ENCODE assay signal across 8 cellular contexts in genomic region chr17:7219434-7219811, GRCh38. TPM values are rescaled to one million over a fixed set of nuclear protein-coding genes. Genes with fewer than 3 reads are reported as not detected.
DNase-seq lines count a peak whose midpoint lies in the region; ATAC-seq and TF ChIP-seq lines count a peak whose summit lies in the region.

No MANE protein-coding gene starts in this region.

- peak overlapping the region; percentile 67 for H4K8ac ChIP-seq in mesenchymal stem cell (ENCODE audit: low read length)

- peak overlapping the region; percentile 67 for H2AFZ ChIP-seq in mesenchymal stem cell (ENCODE audit: low read depth, low read length)

- no peaks in the 10 kb centered on the region for H3K27me3 Mint-ChIP-seq in activated naive CD4-positive, alpha-beta T cell treated with anti-CD3 and anti-CD28 coated beads, Interleukin-2, amount 50 U/mL, for 24 hours

- no peak overlapping the region for H2BK15ac ChIP-seq in mesenchymal stem cell (ENCODE audit: low read depth, poor library complexity, severe bottlenecking)

- peak overlapping the region; percentile 36 to 77 for H3K4ac ChIP-seq in mesenchymal stem cell (ENCODE audit: low read depth in 1 of 2, low read length in 2 of 2)

- H3K36me3 ChIP-seq in brain microvascular endothelial cell (replicated peaks) (peaks cover 30% of the 10 kb centered on the region), mesenchymal stem cell (ENCODE audit: control insufficient read depth in 1 of 2, insufficient read depth in 2 of 2, low read depth in 1 of 2, low read length in 2 of 2) (peaks cover 34 to 37% of the 10 kb centered on the region in 2 experiments), upper lobe of right lung (peaks cover 31% of the 10 kb centered on the region)

- H3K9me3 ChIP-seq in mesenchymal stem cell (ENCODE audit: control insufficient read depth, low read length) (no peaks in the 10 kb centered on the region), upper lobe of right lung (no peaks in the 10 kb centered on the region)

- H3K4me2 ChIP-seq in mesenchymal stem cell (ENCODE audit: low read length, poor library complexity, severe bottlenecking) = peak overlapping the region; percentile 85

- H3K4me1 ChIP-seq in mesenchymal stem cell (ENCODE audit: control insufficient read depth, insufficient read depth, low read depth, low read length) (peaks cover 65% of the 10 kb centered on the region), upper lobe of right lung (peaks cover 59% of the 10 kb centered on the region)

- H4K91ac ChIP-seq in mesenchymal stem cell (ENCODE audit: low read length) = peak overlapping the region; percentile 0

- peak overlapping the region; percentile 23 to 72 for H3K18ac ChIP-seq in mesenchymal stem cell (ENCODE audit: low read depth in 1 of 2, low read length in 2 of 2)

- peak overlapping the region; percentile 4 for H2BK120ac ChIP-seq in mesenchymal stem cell (ENCODE audit: low read depth, low read length)

- H3K27me3 ChIP-seq in brain microvascular endothelial cell (replicated peaks) = no peaks in the 10 kb centered on the region
- H3K27me3 ChIP-seq in mesenchymal stem cell (ENCODE audit: control insufficient read depth in 1 of 2, insufficient read depth in 1 of 2, low read length in 2 of 2) = no peaks in the 10 kb centered on the region
- H3K27me3 ChIP-seq in upper lobe of right lung = no peaks in the 10 kb centered on the region

- H3K27ac Mint-ChIP-seq in activated naive CD4-positive, alpha-beta T cell treated with anti-CD3 and anti-CD28 coated beads, Interleukin-2, amount 50 U/mL, for 24 hours = peak overlapping the region; percentile 92

- WGBS in mesenchymal stem cell = 10% methylated on average over 10 of the region's 10 CpGs

- H3K79me1 ChIP-seq in mesenchymal stem cell (replicated peaks; ENCODE audit: low read length, poor library complexity, severe bottlenecking) = peaks cover 18% of the 10 kb centered on the region

- no peak for TF ChIP-seq CTCF in brain microvascular endothelial cell (IDR thresholded peaks at IDR 0.05; ENCODE audit: low read depth, low read length, missing control alignments)
- TF ChIP-seq CTCF in upper lobe of right lung (IDR thresholded peaks at IDR 0.05) = no peak

- H2AK5ac ChIP-seq in mesenchymal stem cell (ENCODE audit: low read length, severe bottlenecking) = no peak overlapping the region

- ATAC-seq in upper lobe of right lung = no peak

- H3K4me3 ChIP-seq in brain microvascular endothelial cell (ENCODE audit: low read depth, low read length) (peak overlapping the region; percentile 78), mesenchymal stem cell (ENCODE audit: insufficient read depth in 1 of 2, low read depth in 1 of 2, low read length in 2 of 2) (peak overlapping the region in 1 of 2 experiments; percentile 88), upper lobe of right lung (peak overlapping the region; percentile 98)

- peak overlapping the region in 1 of 2 experiments; percentile 68 for H3K14ac ChIP-seq in mesenchymal stem cell (ENCODE audit: low read length in 2 of 2)

- intact Hi-C loops in upper lobe of right lung (cut with DNase I) (no loop called here), head of caudate nucleus (cut with DNase I) (no loop called here)

- peak overlapping the region; percentile 92 for H3K4me3 Mint-ChIP-seq in activated naive CD4-positive, alpha-beta T cell treated with anti-CD3 and anti-CD28 coated beads, Interleukin-2, amount 50 U/mL, for 24 hours

- peaks cover 4% of the 10 kb centered on the region for H3K36me3 Mint-ChIP-seq in activated naive CD4-positive, alpha-beta T cell treated with anti-CD3 and anti-CD28 coated beads, Interleukin-2, amount 50 U/mL, for 24 hours

- DNase-seq in activated naive CD4-positive, alpha-beta T cell treated with anti-CD3 and anti-CD28 coated beads, Interleukin-2, amount 50 U/mL, for 16 hours = no peak
- no peak for DNase-seq in brain microvascular endothelial cell
- DNase-seq in mesenchymal stem cell = no peak
- DNase-seq in upper lobe of right lung = no peak
- no peak for DNase-seq in OCI-M1 (lab: John Stamatoyannopoulos, UW)
- DNase-seq in head of caudate nucleus = no peak
- no peak for DNase-seq in T1000 (lab: John Stamatoyannopoulos, UW)

- H3K9me3 Mint-ChIP-seq in activated naive CD4-positive, alpha-beta T cell treated with anti-CD3 and anti-CD28 coated beads, Interleukin-2, amount 50 U/mL, for 24 hours = no peaks in the 10 kb centered on the region

- H3K23ac ChIP-seq in mesenchymal stem cell (ENCODE audit: low read length in 2 of 2) = no peak overlapping the region

- H2BK12ac ChIP-seq in mesenchymal stem cell (ENCODE audit: low read length in 2 of 2) = peak overlapping the region; percentile 70 to 74

- H3K27ac ChIP-seq in brain microvascular endothelial cell (no peak overlapping the region), mesenchymal stem cell (ENCODE audit: low read length, poor library complexity, severe bottlenecking) (peak overlapping the region; percentile 43), upper lobe of right lung (peak overlapping the region; percentile 95)

- H2BK5ac ChIP-seq in mesenchymal stem cell (ENCODE audit: low read depth, low read length, poor library complexity, severe bottlenecking) = no peak overlapping the region

- in situ Hi-C loops in brain microvascular endothelial cell (cut with HindIII; ENCODE audit: low pct_ligation_motif_present, low sequenced_read_pairs) = no loop called here

- H3K9ac ChIP-seq in mesenchymal stem cell (ENCODE audit: low read length) = peak overlapping the region; percentile 96

- H3K4me1 Mint-ChIP-seq in activated naive CD4-positive, alpha-beta T cell treated with anti-CD3 and anti-CD28 coated beads, Interleukin-2, amount 50 U/mL, for 24 hours = peaks cover 63% of the 10 kb centered on the region

RNA-seq across cellular contexts. Expression of gene DLG4, which starts 0.2 kb away (rescaled TPM):
- polyA plus RNA-seq in mesenchymal stem cell (2013, experiment 1 of 2) = 21.6 TPM
- polyA plus RNA-seq in mesenchymal stem cell (2013, experiment 2 of 2) = 20.4 TPM
- 30.7 TPM for total RNA-seq in upper lobe of right lung

RNA-seq across cellular contexts. Expression of gene ACADVL, which starts 0.3 kb away (rescaled TPM):
- 273 TPM for polyA plus RNA-seq in mesenchymal stem cell (2013, experiment 1 of 2)
- 278 TPM for polyA plus RNA-seq in mesenchymal stem cell (2013, experiment 2 of 2)
- 544 TPM for total RNA-seq in upper lobe of right lung

RNA-seq across cellular contexts. Expression of gene DVL2, which starts 14.9 kb away (rescaled TPM):
- 40.7 TPM for polyA plus RNA-seq in mesenchymal stem cell (2013, experiment 1 of 2)
- 39.7 TPM for polyA plus RNA-seq in mesenchymal stem cell (2013, experiment 2 of 2)
- total RNA-seq in upper lobe of right lung = 41.0 TPM

RNA-seq across cellular contexts. Expression of gene PHF23, which starts 19.8 kb away (rescaled TPM):
- 117 TPM for polyA plus RNA-seq in mesenchymal stem cell (2013, experiment 1 of 2)
- polyA plus RNA-seq in mesenchymal stem cell (2013, experiment 2 of 2) = 119 TPM
- total RNA-seq in upper lobe of right lung = 36.9 TPM

RNA-seq across cellular contexts. Expression of gene GABARAP, which starts 22.8 kb away (rescaled TPM):
- polyA plus RNA-seq in mesenchymal stem cell (2013, experiment 1 of 2) = 1,180 TPM
- polyA plus RNA-seq in mesenchymal stem cell (2013, experiment 2 of 2) = 1,203 TPM
- 547 TPM for total RNA-seq in upper lobe of right lung
